18 cellular contexts compared by ENCODE assay signal in the genomic region with DNA sequence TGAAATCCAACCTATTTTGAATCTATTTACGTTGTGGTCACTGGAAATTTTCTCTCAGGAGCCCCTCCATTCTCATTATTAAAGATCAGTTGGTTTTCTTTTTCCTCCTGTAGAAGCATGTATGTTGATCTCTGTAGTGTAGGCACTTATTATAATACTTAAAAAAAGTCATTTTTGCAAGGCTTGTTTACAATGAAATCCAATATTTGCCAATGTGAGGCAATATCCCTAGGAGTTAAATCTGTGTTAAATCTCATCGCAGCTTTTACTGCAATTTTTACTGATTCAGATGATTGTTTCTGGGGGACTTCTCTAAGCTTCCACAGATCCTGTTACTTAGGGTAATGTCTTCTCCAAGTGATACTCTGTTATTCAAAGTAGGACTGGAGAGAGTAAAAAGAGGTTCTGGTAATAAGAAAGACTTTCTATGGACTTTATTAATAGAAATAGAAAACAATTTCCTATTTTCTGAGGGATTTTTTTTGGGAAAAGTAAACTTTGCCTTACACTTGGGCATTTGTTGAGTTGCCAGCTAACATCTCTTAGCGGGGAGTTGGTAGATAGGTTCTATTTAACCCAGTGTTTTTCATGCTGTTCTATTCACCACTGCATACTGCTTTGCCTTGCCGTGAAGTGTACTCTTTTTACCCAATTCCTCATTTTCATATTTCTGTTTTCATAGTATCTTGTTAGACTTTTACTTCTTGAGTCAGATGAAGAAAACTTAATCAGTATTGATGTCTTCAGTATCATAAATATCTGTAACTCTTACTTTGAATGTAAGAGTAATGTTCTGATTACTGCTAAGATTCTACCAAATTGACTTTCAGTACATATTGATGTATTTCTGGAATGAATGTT. TPM values are rescaled to one million over a fixed set of nuclear protein-coding genes. Genes with fewer than 3 reads are reported as not detected.
DNase-seq lines count a peak whose midpoint lies in the region; ATAC-seq and TF ChIP-seq lines count a peak whose summit lies in the region.
"Had no signal": no experiment of that assay in that cellular context is flagged by ENCODE, and none has a peak within 500 bp of the region (broad histone marks: within the 10 kb centered on the region; RNA-seq: fewer than 3 reads in every experiment).

No MANE protein-coding gene starts in this region.

- H3K27ac Mint-ChIP-seq in natural killer cell treated with Interleukin-12 subunit alpha and Interleukin-12 subunit beta and Interleukin-15 and Interleukin-18, amount 100 ng/mL, for 72 hours: peak overlapping the region; percentile 25 to 62
- no peak overlapping the region for H3K27ac Mint-ChIP-seq in natural killer cell
- H3K27ac Mint-ChIP-seq: CD8-positive, alpha-beta T cell; neural progenitor cell had no signal

- DNase-seq in natural killer cell treated with Interleukin-12 subunit alpha and Interleukin-12 subunit beta and Interleukin-15 and Interleukin-18, amount 100 ng/mL, for 72 hours (ENCODE audit: low spot score): no peak
- no peak for DNase-seq in natural killer cell
- DNase-seq in adipocyte (ENCODE audit: low read depth): peak; percentile 41
- no peak for DNase-seq in RWPE1 (ENCODE audit: low spot score)
- DNase-seq: activated CD4-positive, alpha-beta T cell treated with anti-CD3 and anti-CD28 coated beads, Interleukin-2, amount 50 U/mL, for 4 hours; CD8-positive, alpha-beta T cell; EL; esophagus squamous epithelium; head of caudate nucleus; islet precursor cell; mesendoderm; NCI-H1694 treated with DMSO at 0.1 percent for 48 hours; uterus had no signal

- H3K9me3 ChIP-seq in HUES48 (ENCODE audit: control insufficient read depth, insufficient read depth, low read length) (no peaks in the 10 kb centered on the region), adipocyte (ENCODE audit: control insufficient read depth, low read length) (no peaks in the 10 kb centered on the region)
- H3K9me3 ChIP-seq: esophagus squamous epithelium, uterus had no signal

- H3K4me1 Mint-ChIP-seq in natural killer cell treated with Interleukin-12 subunit alpha and Interleukin-12 subunit beta and Interleukin-15 and Interleukin-18, amount 100 ng/mL, for 72 hours (ENCODE audit: low read depth in 2 of 2): peaks cover 7 to 32% of the 10 kb centered on the region in 2 donors
- H3K4me1 Mint-ChIP-seq in natural killer cell: peaks cover 13 to 17% of the 10 kb centered on the region in 2 donors
- H3K4me1 Mint-ChIP-seq: neural progenitor cell had no signal

- no peaks in the 10 kb centered on the region for H3K27me3 Mint-ChIP-seq in natural killer cell treated with Interleukin-12 subunit alpha and Interleukin-12 subunit beta and Interleukin-15 and Interleukin-18, amount 100 ng/mL, for 72 hours
- H3K27me3 Mint-ChIP-seq in natural killer cell (ENCODE audit: low read depth in 2 of 2): no peaks in the 10 kb centered on the region

- H3K9ac ChIP-seq in HUES48 (ENCODE audit: low read depth, low read length) (no peak overlapping the region), adipocyte (ENCODE audit: low read length) (no peak overlapping the region)
- H3K9ac ChIP-seq: neural progenitor cell had no signal

- H3K36me3 Mint-ChIP-seq in natural killer cell treated with Interleukin-12 subunit alpha and Interleukin-12 subunit beta and Interleukin-15 and Interleukin-18, amount 100 ng/mL, for 72 hours: peaks cover 21% of the 10 kb centered on the region
- H3K36me3 Mint-ChIP-seq in natural killer cell: peaks cover 9% of the 10 kb centered on the region

- H3K27me3 ChIP-seq in HUES48 (ENCODE audit: control insufficient read depth, insufficient read depth, low read length) (no peaks in the 10 kb centered on the region), adipocyte (replicated peaks; ENCODE audit: control insufficient read depth, insufficient read depth, low read length) (no peaks in the 10 kb centered on the region)
- H3K27me3 ChIP-seq: esophagus squamous epithelium, neural progenitor cell, uterus had no signal

- intact Hi-C loops in natural killer cell (cut with micrococcal nuclease): no loop called here

- peak in 1 of 2 donors; percentile 73 for ATAC-seq in natural killer cell treated with Interleukin-12 subunit alpha and Interleukin-12 subunit beta and Interleukin-15 and Interleukin-18, amount 100 ng/mL, for 72 hours
- ATAC-seq in natural killer cell (no peak), HG03520 (IDR thresholded peaks at IDR 0.05; ENCODE audit: unreplicated experiment) (no peak), HG03139 (IDR thresholded peaks at IDR 0.05; ENCODE audit: unreplicated experiment) (no peak), HG02678 (IDR thresholded peaks at IDR 0.05; ENCODE audit: unreplicated experiment) (no peak)
- ATAC-seq: CD8-positive, alpha-beta T cell had no signal

- H3K36me3 ChIP-seq in HUES48 (ENCODE audit: control insufficient read depth, insufficient read depth, low read length): no peaks in the 10 kb centered on the region
- no peaks in the 10 kb centered on the region for H3K36me3 ChIP-seq in adipocyte (ENCODE audit: control insufficient read depth, insufficient read depth, low read length, severe bottlenecking)
- H3K36me3 ChIP-seq: neural progenitor cell, uterus had no signal

- H3K4me3 Mint-ChIP-seq in natural killer cell treated with Interleukin-12 subunit alpha and Interleukin-12 subunit beta and Interleukin-15 and Interleukin-18, amount 100 ng/mL, for 72 hours: peak overlapping the region; percentile 66
- H3K4me3 Mint-ChIP-seq in natural killer cell: no peak overlapping the region
- H3K4me3 Mint-ChIP-seq: CD8-positive, alpha-beta T cell; neural progenitor cell had no signal

- POLR2A ChIA-PET in RWPE1 (lab: Yijun Ruan, JAX; ENCODE audit: low non-redundant PET): no interaction called here

- H3K27ac ChIP-seq in HUES48 (ENCODE audit: low read depth, low read length) (peak overlapping the region; percentile 56), RWPE1 (no peak overlapping the region)
- H3K27ac ChIP-seq: esophagus squamous epithelium, neural progenitor cell, uterus had no signal

- H3K9me3 Mint-ChIP-seq in natural killer cell treated with Interleukin-12 subunit alpha and Interleukin-12 subunit beta and Interleukin-15 and Interleukin-18, amount 100 ng/mL, for 72 hours: no peaks in the 10 kb centered on the region
- no peaks in the 10 kb centered on the region for H3K9me3 Mint-ChIP-seq in natural killer cell
- H3K9me3 Mint-ChIP-seq: CD8-positive, alpha-beta T cell; neural progenitor cell had no signal

- CTCF ChIA-PET in RWPE1 (lab: Yijun Ruan, JAX): no interaction called here

- H3K4me1 ChIP-seq in HUES48 (ENCODE audit: control insufficient read depth, insufficient read depth, low read length): peaks cover 30% of the 10 kb centered on the region
- H3K4me1 ChIP-seq in adipocyte (ENCODE audit: control insufficient read depth, insufficient read depth, low read length): no peaks in the 10 kb centered on the region
- H3K4me1 ChIP-seq: esophagus squamous epithelium, uterus had no signal

- TF ChIP-seq CTCF in natural killer cell (IDR thresholded peaks at IDR 0.05) (no peak), RWPE1 (conservative IDR thresholded peaks at IDR 0.05; ENCODE audit: low read depth) (no peak)

- no peak overlapping the region; the same call in 1 of the 2 replicates for H3K4me3 ChIP-seq in HUES48 (ENCODE audit: low read depth, low read length)
- no peak overlapping the region for H3K4me3 ChIP-seq in adipocyte (ENCODE audit: low read length)
- H3K4me3 ChIP-seq: esophagus squamous epithelium, neural progenitor cell, uterus had no signal

RNA-seq across cellular contexts. Expression of a gene that starts 48.6 kb away (rescaled TPM):
- total RNA-seq in natural killer cell treated with Interleukin-12 subunit alpha and Interleukin-12 subunit beta and Interleukin-15 and Interleukin-18, amount 100 ng/mL, for 72 hours: 10 to 100 TPM; 33.7 to 43.8 TPM
- total RNA-seq in natural killer cell: 10 to 100 TPM; 26.0 to 32.8 (median 28.9) TPM

Comparison
In these comparisons a context has a peak if more than half of its experiments do, and no peak if none do; other contexts are left out.
1. H3K27ac Mint-ChIP-seq: peak in natural killer cell treated with Interleukin-12 subunit alpha and Interleukin-12 subunit beta and Interleukin-15 and Interleukin-18, amount 100 ng/mL, for 72 hours (2 of 2); none in natural killer cell (0 of 2).